Comparison of ENCODE assay signal across 27 cellular contexts in genomic region chrX:126237524-126237923, GRCh38.
"Had no signal": no experiment of that assay in that cellular context is flagged by ENCODE, and none has a peak within 500 bp of the region (broad histone marks: within the 10 kb centered on the region; RNA-seq: fewer than 3 reads in every experiment).

No MANE protein-coding gene starts in this region.

- ATAC-seq: left colon; left lung; naive thymus-derived CD8-positive, alpha-beta T cell; right cardiac atrium; stimulated activated naive B cell treated with anti-CD40 and anti-IgM and Interleukin-4, amounts not matched to agents 10 μg/mL and 1 μg/mL and 100 μg/mL, for 72 hours; stimulated activated naive CD8-positive, alpha-beta T cell treated with anti-CD3 and anti-CD28 coated beads, Interleukin-15, Interleukin-2, amounts not matched to agents 100 U/mL and 50 U/mL, for 24 hours had no signal

- DNase-seq: left colon; lower lobe of right lung; mammary epithelial cell; mesenchymal stem cell; naive thymus-derived CD8-positive, alpha-beta T cell; nucleus accumbens; ovary; retina; stimulated activated CD4-positive, alpha-beta T cell treated with anti-CD3 and anti-CD28 coated beads, Interleukin-12 subunit alpha, Interleukin-12 subunit beta, amount 100 ng/mL, for 4 hours; stimulated activated CD4-positive, alpha-beta T cell treated with anti-CD3 and anti-CD28 coated beads, Interleukin-15, amount 100 ng/mL, for 24 hours; stimulated activated CD4-positive, alpha-beta T cell treated with anti-CD3 and anti-CD28 coated beads, Interleukin-2, amount 100 ng/mL, for 24 hours; stimulated activated CD4-positive, alpha-beta T cell treated with anti-CD3 and anti-CD28 coated beads, Interleukin-4, amount 100 ng/mL, for 1 hour; stimulated activated naive B cell treated with anti-CD40 and anti-IgM and Interleukin-4, amounts not matched to agents 10 μg/mL and 1 μg/mL and 100 μg/mL, for 72 hours; stimulated activated naive CD8-positive, alpha-beta T cell treated with anti-CD3 and anti-CD28 coated beads, Interleukin-15, Interleukin-2, amounts not matched to agents 100 U/mL and 50 U/mL, for 24 hours; stomach; testis; thyroid gland; transverse colon had no signal

- H3K4me3 ChIP-seq: left lung, lower lobe of right lung, ovary, prostate gland, skin epidermis, stomach, testis, thyroid gland, transverse colon, upper lobe of left lung, vagina had no signal

- H3K36me3 Mint-ChIP-seq: naive thymus-derived CD8-positive, alpha-beta T cell; stimulated activated naive B cell treated with anti-CD40 and anti-IgM and Interleukin-4, amounts not matched to agents 10 μg/mL and 1 μg/mL and 100 μg/mL, for 72 hours had no signal

- H3K27me3 Mint-ChIP-seq: naive thymus-derived CD8-positive, alpha-beta T cell; stimulated activated naive B cell treated with anti-CD40 and anti-IgM and Interleukin-4, amounts not matched to agents 10 μg/mL and 1 μg/mL and 100 μg/mL, for 72 hours had no signal

- H3K27ac Mint-ChIP-seq: naive thymus-derived CD8-positive, alpha-beta T cell; nephron; stimulated activated naive B cell treated with anti-CD40 and anti-IgM and Interleukin-4, amounts not matched to agents 10 μg/mL and 1 μg/mL and 100 μg/mL, for 72 hours had no signal

- FAIRE-seq: keratinocyte had no signal

- H3K4me1 ChIP-seq: left lung, lower lobe of right lung, prostate gland, stomach, testis, thyroid gland, transverse colon, upper lobe of left lung, vagina had no signal

- H3K4me3 Mint-ChIP-seq: naive thymus-derived CD8-positive, alpha-beta T cell; nephron; neural crest cell; stimulated activated naive B cell treated with anti-CD40 and anti-IgM and Interleukin-4, amounts not matched to agents 10 μg/mL and 1 μg/mL and 100 μg/mL, for 72 hours had no signal

- H3K36me3 ChIP-seq: left lung, lower lobe of right lung, ovary, prostate gland, stomach, thyroid gland, transverse colon, upper lobe of left lung, vagina had no signal

- H3K4me1 Mint-ChIP-seq: naive thymus-derived CD8-positive, alpha-beta T cell; nephron; neural crest cell; stimulated activated naive B cell treated with anti-CD40 and anti-IgM and Interleukin-4, amounts not matched to agents 10 μg/mL and 1 μg/mL and 100 μg/mL, for 72 hours had no signal

- H3K9me3 ChIP-seq: left lung, lower lobe of right lung, ovary, prostate gland, testis, thyroid gland, transverse colon, upper lobe of left lung, vagina had no signal

- H3K9me3 Mint-ChIP-seq: neural crest cell had no signal

- H3K27ac ChIP-seq: left lung, lower lobe of right lung, ovary, prostate gland, skin epidermis, stomach, testis, thyroid gland, transverse colon, upper lobe of left lung, vagina had no signal
